Comparison of ENCODE assay signal across 21 cellular contexts in the genomic region with DNA sequence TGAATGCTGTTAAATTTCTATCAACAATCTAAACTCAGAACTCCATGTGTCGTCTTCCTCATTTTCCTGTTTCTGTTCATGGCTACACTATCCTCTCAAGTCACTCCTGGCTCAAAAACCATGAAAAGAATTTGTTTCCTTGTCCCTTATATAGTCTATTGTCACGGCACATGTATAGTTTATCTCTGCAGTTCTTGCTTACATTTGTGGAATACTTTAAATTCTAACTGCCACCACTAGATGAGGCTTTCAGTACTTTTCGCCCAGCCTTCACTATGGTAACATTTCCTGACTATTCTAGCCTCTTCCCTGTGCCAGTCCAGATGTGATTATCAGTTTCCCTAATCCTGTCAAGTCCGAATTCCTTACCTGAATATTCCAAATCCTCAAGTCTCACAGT. TPM values are rescaled to one million over a fixed set of nuclear protein-coding genes. Genes with fewer than 3 reads are reported as not detected.
DNase-seq lines count a peak whose midpoint lies in the region; ATAC-seq, FAIRE-seq and TF ChIP-seq lines count a peak whose summit lies in the region.
"Had no signal": no experiment of that assay in that cellular context is flagged by ENCODE, and none has a peak within 500 bp of the region (broad histone marks: within the 10 kb centered on the region; RNA-seq: fewer than 3 reads in every experiment).

No MANE protein-coding gene starts in this region.

- no peak for TF ChIP-seq POLR2A in HepG2 (IDR thresholded peaks at IDR 0.05; ENCODE audit: insufficient read depth in 1 of 2, low read depth in 2 of 2, low read length in 2 of 2)

- no peak overlapping the region for H3K4me3 ChIP-seq in brain microvascular endothelial cell (ENCODE audit: low read depth, low read length)
- H3K4me3 ChIP-seq in HepG2 (replicated peaks in 1 of 3; ENCODE audit: insufficient read depth in 1 of 3, low read depth in 2 of 3, low read length in 3 of 3) = no peak overlapping the region
- H3K4me3 ChIP-seq: upper lobe of left lung had no signal

- in situ Hi-C loops in brain microvascular endothelial cell (cut with HindIII; ENCODE audit: low pct_ligation_motif_present, low sequenced_read_pairs) (no loop called here), HepG2 (cut with HindIII; ENCODE audit: extremely low pct_ligation_motif_present, low pct_unique_long_range_greater_than_20kb) (no loop called here)

- BruUV-seq in HepG2 (replicated peaks; lab: Mats Ljungman, UMichigan) = no TSS peak

- FAIRE-seq in HepG2 (lab: Jason Lieb, UNC) = no peak
- FAIRE-seq: kidney had no signal

- no peaks in the 10 kb centered on the region for H3K9me3 ChIP-seq in HepG2 (ENCODE audit: low read length)
- H3K9me3 ChIP-seq: upper lobe of left lung had no signal

- H2AFZ ChIP-seq in HepG2 (ENCODE audit: low read length) = no peak overlapping the region

- no peak overlapping the region for H3K9ac ChIP-seq in HepG2 (ENCODE audit: insufficient read depth, low read depth, low read length)

- TF ChIP-seq RAD21 in HepG2 (CRISPR knock-in tag; IDR thresholded peaks at IDR 0.05) = no peak

- H3K4me1 Mint-ChIP-seq in activated T-cell treated with anti-CD3 and anti-CD28 coated beads, Interleukin-2, amount 50 U/mL, for 4 hours (ENCODE audit: low read depth) = no peaks in the 10 kb centered on the region
- H3K4me1 Mint-ChIP-seq: central memory CD8-positive, alpha-beta T cell; stimulated activated memory B cell treated with anti-CD40 and anti-IgM and Interleukin-4, amounts not matched to agents 10 μg/mL and 1 μg/mL and 100 μg/mL, for 72 hours had no signal

- H3K36me3 ChIP-seq in brain microvascular endothelial cell (replicated peaks) (no peaks in the 10 kb centered on the region), HepG2 (replicated peaks in 1 of 2; ENCODE audit: control insufficient read depth in 1 of 2, insufficient read depth in 2 of 2, low read length in 2 of 2) (no peaks in the 10 kb centered on the region)

- TF ChIP-seq EP300 in HepG2 (IDR thresholded peaks at IDR 0.05; ENCODE audit: low read depth in 2 of 2, low read length in 2 of 2) = no peak
- no peak for TF ChIP-seq EP300 in HepG2 (CRISPR knock-in tag; IDR thresholded peaks at IDR 0.05; ENCODE audit: borderline replicate concordance)

- H3K79me2 ChIP-seq in HepG2 (ENCODE audit: insufficient read depth, low read length) = no peaks in the 10 kb centered on the region

- ATAC-seq in HepG2 (peak; percentile 66), GM21576 (IDR thresholded peaks at IDR 0.05; ENCODE audit: unreplicated experiment) (no peak)
- no peak for ATAC-seq in activated T-cell treated with anti-CD3 and anti-CD28 coated beads, Interleukin-2, amount 50 U/mL, for 4 hours
- ATAC-seq: stimulated activated memory B cell treated with anti-CD40 and anti-IgM and Interleukin-4, amounts not matched to agents 10 μg/mL and 1 μg/mL and 100 μg/mL, for 72 hours had no signal

- no peak overlapping the region for H3K27ac ChIP-seq in brain microvascular endothelial cell
- no peak overlapping the region for H3K27ac ChIP-seq in HepG2 (ENCODE audit: extremely low read length, insufficient read depth, low read length)
- H3K27ac ChIP-seq: upper lobe of left lung had no signal

- H3K27me3 Mint-ChIP-seq in activated T-cell treated with anti-CD3 and anti-CD28 coated beads, Interleukin-2, amount 50 U/mL, for 4 hours (ENCODE audit: low read depth) = no peaks in the 10 kb centered on the region
- H3K27me3 Mint-ChIP-seq: central memory CD8-positive, alpha-beta T cell; stimulated activated memory B cell treated with anti-CD40 and anti-IgM and Interleukin-4, amounts not matched to agents 10 μg/mL and 1 μg/mL and 100 μg/mL, for 72 hours had no signal

- CTCF ChIA-PET in HepG2 (lab: Yijun Ruan, JAX; ENCODE audit: low intra/inter-chr PET ratio, low total read pairs) = no interaction called here

- no peaks in the 10 kb centered on the region for H4K20me1 ChIP-seq in HepG2 (ENCODE audit: insufficient read depth, low read length)

- H3K4me3 Mint-ChIP-seq in activated T-cell treated with anti-CD3 and anti-CD28 coated beads, Interleukin-2, amount 50 U/mL, for 4 hours = no peak overlapping the region
- H3K4me3 Mint-ChIP-seq: activated naive CD4-positive, alpha-beta T cell treated with anti-CD3 and anti-CD28 coated beads for 36 hours; central memory CD8-positive, alpha-beta T cell; stimulated activated memory B cell treated with anti-CD40 and anti-IgM and Interleukin-4, amounts not matched to agents 10 μg/mL and 1 μg/mL and 100 μg/mL, for 72 hours had no signal

- H3K4me1 ChIP-seq in HepG2 (ENCODE audit: insufficient read depth, low read length) = no peaks in the 10 kb centered on the region
- H3K4me1 ChIP-seq: upper lobe of left lung had no signal

- POLR2A ChIA-PET in HepG2 (lab: Yijun Ruan, JAX) = no interaction called here

- peak; percentile 14 for TF ChIP-seq CTCF in brain microvascular endothelial cell (IDR thresholded peaks at IDR 0.05; ENCODE audit: low read depth, low read length, missing control alignments)
- no peak for TF ChIP-seq CTCF in HepG2 (CRISPR knock-in tag; IDR thresholded peaks at IDR 0.05)

- H3K4me2 ChIP-seq in HepG2 (ENCODE audit: low read depth, low read length) = no peak overlapping the region

- H3K27me3 ChIP-seq in brain microvascular endothelial cell (replicated peaks) (no peaks in the 10 kb centered on the region), HepG2 (ENCODE audit: control insufficient read depth in 1 of 2, insufficient read depth in 2 of 2, low read length in 2 of 2) (no peaks in the 10 kb centered on the region)
- H3K27me3 ChIP-seq: upper lobe of left lung had no signal

- no peaks in the 10 kb centered on the region for H3K9me3 Mint-ChIP-seq in activated T-cell treated with anti-CD3 and anti-CD28 coated beads, Interleukin-2, amount 50 U/mL, for 4 hours
- H3K9me3 Mint-ChIP-seq: activated naive CD4-positive, alpha-beta T cell treated with anti-CD3 and anti-CD28 coated beads for 36 hours; central memory CD8-positive, alpha-beta T cell; stimulated activated memory B cell treated with anti-CD40 and anti-IgM and Interleukin-4, amounts not matched to agents 10 μg/mL and 1 μg/mL and 100 μg/mL, for 72 hours had no signal

- H3K36me3 Mint-ChIP-seq in activated T-cell treated with anti-CD3 and anti-CD28 coated beads, Interleukin-2, amount 50 U/mL, for 4 hours (ENCODE audit: insufficient read depth) = peaks cover 1% of the 10 kb centered on the region

- DNase-seq in AG08396 (ENCODE audit: low spot score) (peak; percentile 28), M059J (ENCODE audit: low read depth) (peak; percentile 11), brain microvascular endothelial cell (no peak), HepG2 (ENCODE audit: low spot score) (no peak)
- no peak for DNase-seq in activated T-cell treated with anti-CD3 and anti-CD28 coated beads, Interleukin-2, amount 50 U/mL, for 4 hours
- DNase-seq in activated CD4-positive, alpha-beta T cell treated with anti-CD3 and anti-CD28 coated beads for 1 hour = no peak
- DNase-seq in stimulated activated CD4-positive, alpha-beta T cell treated with anti-CD3 and anti-CD28 coated beads, Interleukin-12 subunit alpha, Interleukin-12 subunit beta, amount 100 ng/mL, for 4 hours = no peak
- DNase-seq: activated CD4-positive, alpha-beta T cell treated with anti-CD3 and anti-CD28 coated beads for 4 hours; activated naive CD4-positive, alpha-beta T cell treated with anti-CD3 and anti-CD28 coated beads for 36 hours; GDM1; kidney; NCI-H1105 treated with DMSO at 0.1 percent for 48 hours; NCI-H2171 treated with DMSO at 0.1 percent for 48 hours; NCI-H82; T-helper 2 cell; upper lobe of left lung had no signal

- intact Hi-C loops in HepG2 (cut with micrococcal nuclease; ENCODE audit: unreplicated experiment) = no loop called here

- WGBS in HepG2 (ENCODE audit: low lambda C conversion rate) = 54% methylated on average over 4 of the region's 4 CpGs

RNA-seq across cellular contexts. Expression of gene PKD2L2, which starts 34.6 kb away (rescaled TPM):
- 0.17 TPM in 1 of 2 replicates, not detected in the other for total RNA-seq in M059J (2014; rRNA removed; shearing (Covaris generic))
- not detected in 2 replicates for total RNA-seq in HepG2 (2016; rRNA removed; fragmentation: Illumina TruSeq; extraction: Trizol)
- not detected in 2 replicates for total RNA-seq in HepG2 (2016; cell fraction: cytosol; rRNA removed; fragmentation: Illumina TruSeq; extraction: Trizol; ENCODE audit: low read depth)
- total RNA-seq in HepG2 (2016; cell fraction: insoluble cytoplasmic fraction; rRNA removed; fragmentation: Illumina TruSeq; extraction: Trizol) = not detected in 2 replicates
- total RNA-seq in HepG2 (2016; cell fraction: membrane; rRNA removed; fragmentation: Illumina TruSeq; extraction: Trizol) = not detected in 2 replicates
- total RNA-seq in HepG2 (2016; cell fraction: nucleus; rRNA removed; fragmentation: Illumina TruSeq; extraction: Trizol) = not detected in 2 replicates
- polyA plus RNA-seq in HepG2 (2011; rRNA removed) = not detected in 2 replicates
- not detected in 2 replicates for polyA plus RNA-seq in HepG2 (2011; cell fraction: cytosol; rRNA removed)
- not detected in 2 replicates for polyA plus RNA-seq in HepG2 (2011; cell fraction: nucleus; rRNA removed)
- not detected in 2 replicates for polyA plus RNA-seq in HepG2 (2012)
- not detected in 2 replicates for polyA plus RNA-seq in HepG2 (2016; cell fraction: cytosol; fragmentation: Illumina TruSeq; extraction: Trizol; ENCODE audit: low read depth)
- not detected in 2 replicates for polyA plus RNA-seq in HepG2 (2016; cell fraction: insoluble cytoplasmic fraction; fragmentation: Illumina TruSeq; extraction: Trizol; ENCODE audit: low read depth)
- polyA plus RNA-seq in HepG2 (2016; cell fraction: membrane; fragmentation: Illumina TruSeq; extraction: Trizol; ENCODE audit: low read depth) = not detected in 2 replicates
- polyA plus RNA-seq in HepG2 (2016; cell fraction: nucleus; fragmentation: Illumina TruSeq; extraction: Trizol; ENCODE audit: insufficient read depth, low read depth) = not detected in 2 replicates
- not detected in 2 replicates for polyA minus RNA-seq in HepG2 (2011; rRNA and poly(A)+ RNA removed; ENCODE audit: low replicate concordance)
- polyA minus RNA-seq in HepG2 (2011; cell fraction: cytosol; rRNA and poly(A)+ RNA removed) = not detected in 2 replicates
- not detected in 2 replicates for polyA minus RNA-seq in HepG2 (2011; cell fraction: nucleus; rRNA and poly(A)+ RNA removed)
- not detected for total RNA-seq in activated T-cell treated with anti-CD3 and anti-CD28 coated beads, Interleukin-2, amount 50 U/mL, for 4 hours
- total RNA-seq: activated naive CD4-positive, alpha-beta T cell treated with anti-CD3 and anti-CD28 coated beads for 36 hours; kidney; osteocyte; RPMI7951; upper lobe of left lung had no signal

RNA-seq across cellular contexts. Expression of gene MYOT, which starts 56.2 kb away (rescaled TPM):
- not detected in 2 replicates for total RNA-seq in M059J (2014; rRNA removed; shearing (Covaris generic))
- not detected in 2 replicates for total RNA-seq in HepG2 (2016; rRNA removed; fragmentation: Illumina TruSeq; extraction: Trizol)
- total RNA-seq in HepG2 (2016; cell fraction: cytosol; rRNA removed; fragmentation: Illumina TruSeq; extraction: Trizol; ENCODE audit: low read depth) = not detected in 2 replicates
- total RNA-seq in HepG2 (2016; cell fraction: insoluble cytoplasmic fraction; rRNA removed; fragmentation: Illumina TruSeq; extraction: Trizol) = not detected in 2 replicates
- not detected in 2 replicates for total RNA-seq in HepG2 (2016; cell fraction: membrane; rRNA removed; fragmentation: Illumina TruSeq; extraction: Trizol)
- total RNA-seq in HepG2 (2016; cell fraction: nucleus; rRNA removed; fragmentation: Illumina TruSeq; extraction: Trizol) = not detected in 2 replicates
- polyA plus RNA-seq in HepG2 (2011; rRNA removed) = not detected in 2 replicates
- polyA plus RNA-seq in HepG2 (2011; cell fraction: cytosol; rRNA removed) = not detected in 2 replicates
- not detected in 2 replicates for polyA plus RNA-seq in HepG2 (2011; cell fraction: nucleus; rRNA removed)
- not detected in 2 replicates for polyA plus RNA-seq in HepG2 (2012)
- not detected in 2 replicates for polyA plus RNA-seq in HepG2 (2016; cell fraction: cytosol; fragmentation: Illumina TruSeq; extraction: Trizol; ENCODE audit: low read depth)
- not detected in 2 replicates for polyA plus RNA-seq in HepG2 (2016; cell fraction: insoluble cytoplasmic fraction; fragmentation: Illumina TruSeq; extraction: Trizol; ENCODE audit: low read depth)
- not detected in 2 replicates for polyA plus RNA-seq in HepG2 (2016; cell fraction: membrane; fragmentation: Illumina TruSeq; extraction: Trizol; ENCODE audit: low read depth)
- polyA plus RNA-seq in HepG2 (2016; cell fraction: nucleus; fragmentation: Illumina TruSeq; extraction: Trizol; ENCODE audit: insufficient read depth, low read depth) = not detected in 2 replicates
- not detected in 2 replicates for polyA minus RNA-seq in HepG2 (2011; rRNA and poly(A)+ RNA removed; ENCODE audit: low replicate concordance)
- polyA minus RNA-seq in HepG2 (2011; cell fraction: cytosol; rRNA and poly(A)+ RNA removed) = not detected in 2 replicates
- polyA minus RNA-seq in HepG2 (2011; cell fraction: nucleus; rRNA and poly(A)+ RNA removed) = not detected in 2 replicates
- not detected for total RNA-seq in activated T-cell treated with anti-CD3 and anti-CD28 coated beads, Interleukin-2, amount 50 U/mL, for 4 hours
- total RNA-seq: activated naive CD4-positive, alpha-beta T cell treated with anti-CD3 and anti-CD28 coated beads for 36 hours; osteocyte; RPMI7951; upper lobe of left lung had no signal

Comparison
In these comparisons a context has a peak if more than half of its experiments do, and no peak if none do; other contexts are left out.
1. DNase-seq: peak in AG08396 (single experiment) and M059J (single experiment); none in brain microvascular endothelial cell (single experiment), HepG2 (single experiment), activated T-cell treated with anti-CD3 and anti-CD28 coated beads, Interleukin-2, amount 50 U/mL, for 4 hours (single experiment), activated CD4-positive, alpha-beta T cell treated with anti-CD3 and anti-CD28 coated beads for 1 hour (single experiment) and stimulated activated CD4-positive, alpha-beta T cell treated with anti-CD3 and anti-CD28 coated beads, Interleukin-12 subunit alpha, Interleukin-12 subunit beta, amount 100 ng/mL, for 4 hours (single experiment).